In genomic region chr6:28587011-28587745, GRCh38 we compare ENCODE assay signal across 7 cellular contexts.
DNase-seq lines count a peak whose midpoint lies in the region; ATAC-seq and TF ChIP-seq lines count a peak whose summit lies in the region.

No MANE protein-coding gene starts in this region.

- H3K27me3 Mint-ChIP-seq in naive thymus-derived CD4-positive, alpha-beta T cell, result peaks cover 58 to 85% (median 76%) of the 10 kb centered on the region in 5 donors

- peaks cover 10 to 28% of the 10 kb centered on the region in 2 donors for H3K27me3 ChIP-seq in naive thymus-derived CD4-positive, alpha-beta T cell (ENCODE audit: control insufficient read depth in 2 of 2, insufficient read depth in 2 of 2, low read length in 2 of 2)

- POLR2A ChIA-PET in naive thymus-derived CD4-positive, alpha-beta T cell (lab: Charles Lee), result no interaction called here

- DNase-seq in NCI-H446 treated with DMSO at 0.1 percent for 48 hours (lab: John Stamatoyannopoulos, UW) (peak; percentile 43), erythroblast (lab: John Stamatoyannopoulos, UW) (peak; percentile 14 to 19)
- DNase-seq in activated CD8-positive, alpha-beta memory T cell treated with anti-CD3 and anti-CD28 coated beads, Interleukin-2, amount 50 U/mL, for 1 hour (ENCODE audit: extremely low read depth), result peak; percentile 11
- DNase-seq in naive thymus-derived CD4-positive, alpha-beta T cell, result peak; percentile 29 to 70 (median 60)
- DNase-seq in stimulated activated naive CD8-positive, alpha-beta T cell treated with anti-CD3 and anti-CD28 coated beads, Interleukin-15, Interleukin-2, amounts not matched to agents 100 U/mL and 50 U/mL, for 24 hours, result peak; percentile 59

- H3K27ac Mint-ChIP-seq in naive thymus-derived CD4-positive, alpha-beta T cell, result peak overlapping the region in 8 of 9 donors; percentile 5 to 88 (median 60)

- peaks cover 0 to 9% of the 10 kb centered on the region in 2 donors for H3K4me1 ChIP-seq in naive thymus-derived CD4-positive, alpha-beta T cell (ENCODE audit: control insufficient read depth in 2 of 2, insufficient read depth in 2 of 2, low read length in 2 of 2)

- CTCF ChIA-PET in naive thymus-derived CD4-positive, alpha-beta T cell (lab: Charles Lee), result interaction anchor here (0.6 to 0.9 kb wide), 3 partner anchors 91 to 1440 kb away, joined by 3 read pairs; no protein-coding TSS in a partner anchor

- intact Hi-C loops in naive thymus-derived CD4-positive, alpha-beta T cell (cut with micrococcal nuclease), result loop anchor here (1.0 to 10.0 kb wide), 9 partner anchors 45 to 1402 kb away; partner anchors contain the start of genes ZSCAN12 (in 2 of the 2), ZKSCAN4 (in 1 of the 2), ZNF391 (in 1 of the 2) and ZSCAN23 (in 1 of the 2)

- no peak for TF ChIP-seq POLR2A in erythroblast (IDR thresholded peaks at IDR 0.05; ENCODE audit: low read length)

- H3K27ac ChIP-seq in naive thymus-derived CD4-positive, alpha-beta T cell (ENCODE audit: low read depth, low read length), result no peak overlapping the region

- H3K4me3 ChIP-seq in naive thymus-derived CD4-positive, alpha-beta T cell (ENCODE audit: low read length), result peak overlapping the region; percentile 54

- peaks cover 11 to 43% (median 34%) of the 10 kb centered on the region in 7 donors for H3K4me1 Mint-ChIP-seq in naive thymus-derived CD4-positive, alpha-beta T cell

- H3K36me3 ChIP-seq in naive thymus-derived CD4-positive, alpha-beta T cell (ENCODE audit: control insufficient read depth in 2 of 3, insufficient read depth in 3 of 3, low read length in 3 of 3), result no peaks in the 10 kb centered on the region

- peaks cover 0 to 21% (median 9%) of the 10 kb centered on the region in 5 donors for H3K36me3 Mint-ChIP-seq in naive thymus-derived CD4-positive, alpha-beta T cell

- H3K9me3 Mint-ChIP-seq in naive thymus-derived CD4-positive, alpha-beta T cell, result peaks cover 0 to 42% (median 10%) of the 10 kb centered on the region in 11 donors

- ATAC-seq in GM18870 (IDR thresholded peaks at IDR 0.05; ENCODE audit: unreplicated experiment) (peak; percentile 52), HG03045 (IDR thresholded peaks at IDR 0.05; ENCODE audit: unreplicated experiment) (peak; percentile 87)
- ATAC-seq in naive thymus-derived CD4-positive, alpha-beta T cell, result peak; percentile 77
- ATAC-seq in stimulated activated naive CD8-positive, alpha-beta T cell treated with anti-CD3 and anti-CD28 coated beads, Interleukin-15, Interleukin-2, amounts not matched to agents 100 U/mL and 50 U/mL, for 24 hours, result peak; percentile 78

- peaks cover 0 to 5% (median 0%) of the 10 kb centered on the region in 3 experiments for H3K9me3 ChIP-seq in naive thymus-derived CD4-positive, alpha-beta T cell (ENCODE audit: control insufficient read depth in 2 of 3, low read length in 3 of 3)

- peak overlapping the region; percentile 82 to 90 (median 88) for H3K4me3 Mint-ChIP-seq in naive thymus-derived CD4-positive, alpha-beta T cell
